Comparison of ENCODE assay signal across 6 cellular contexts in genomic region chr2:108672200-108672805, GRCh38. TPM values are rescaled to one million over a fixed set of nuclear protein-coding genes. Genes with fewer than 3 reads are reported as not detected.
DNase-seq lines count a peak whose midpoint lies in the region; ATAC-seq, FAIRE-seq and TF ChIP-seq lines count a peak whose summit lies in the region.
"Not testable (repeated sequence)": the region's sequence is repeated elsewhere in the genome, so short reads cannot be mapped to it uniquely, and the experiment has no call there.

No MANE protein-coding gene starts in this region.

- not testable (repeated sequence) for H3K4me1 ChIP-seq in RWPE2 (ENCODE audit: insufficient read depth, poor library complexity, severe bottlenecking); body of pancreas; right lobe of liver
- peaks cover 0 to 11% (median 0%) of the 10 kb centered on the region in 3 donors for H3K4me1 ChIP-seq in pancreas

- H3K27me3 ChIP-seq in RWPE2 (ENCODE audit: insufficient read depth, poor library complexity, severe bottlenecking); body of pancreas; right lobe of liver; pancreas: not testable (repeated sequence)

- TF ChIP-seq POLR2A in body of pancreas (IDR thresholded peaks at IDR 0.05); right lobe of liver (IDR thresholded peaks at IDR 0.05): not testable (repeated sequence)

- not testable (repeated sequence) for H3K9me3 ChIP-seq in RWPE2 (ENCODE audit: severe bottlenecking); body of pancreas; right lobe of liver; pancreas

- intact Hi-C loops in body of pancreas (cut with DNase I); left colon (cut with DNase I, micrococcal nuclease); right lobe of liver (cut with DNase I); pancreas (cut with DNase I): not testable (repeated sequence)

- not testable (repeated sequence) for FAIRE-seq in pancreas (lab: Jason Lieb, UNC)

- TF ChIP-seq CTCF in RWPE2 (IDR thresholded peaks at IDR 0.05; ENCODE audit: poor library complexity, severe bottlenecking); body of pancreas (IDR thresholded peaks at IDR 0.05); right lobe of liver (IDR thresholded peaks at IDR 0.05); pancreas (IDR thresholded peaks at IDR 0.05): not testable (repeated sequence)

- H3K4me3 ChIP-seq in RWPE2 (ENCODE audit: severe bottlenecking); body of pancreas; right lobe of liver; pancreas: not testable (repeated sequence)

- DNase-seq in RWPE2 (ENCODE audit: low spot score); body of pancreas; left colon; right lobe of liver; pancreas: not testable (repeated sequence)

- H3K36me3 ChIP-seq in RWPE2 (ENCODE audit: low read depth); body of pancreas (replicated peaks in 1 of 2; ENCODE audit: insufficient read depth in 1 of 2, low read depth in 2 of 2); right lobe of liver; pancreas: not testable (repeated sequence)

- ATAC-seq in GM18868 (IDR thresholded peaks at IDR 0.05; ENCODE audit: unreplicated experiment), result peak; percentile 55
- ATAC-seq in RWPE2 (ENCODE audit: low read depth), result peak; percentile 29; the same call in 2 of the 3 replicates
- ATAC-seq in body of pancreas, result peak; percentile 53
- ATAC-seq in left colon, result peak; percentile 71
- peak; percentile 56 to 81 (median 70) for ATAC-seq in right lobe of liver
- ATAC-seq in pancreas, result peak in 3 of 4 donors; percentile 56 to 76 (median 73)

- 75% methylated on average over 1 of the region's 6 CpGs; no CpG with 5 or more reads in 1 of the 2 donors for WGBS in body of pancreas, 2 donors
- 39% methylated on average over 2 of the region's 6 CpGs for WGBS in right lobe of liver (ENCODE audit: insufficient coverage, low coverage, low lambda C conversion rate, missing lambda C conversion rate)
- 64% methylated on average over 1 of the region's 6 CpGs; no CpG with 5 or more reads in 1 of the 2 donors for WGBS in pancreas, 2 donors

- not testable (repeated sequence) for H3K27ac ChIP-seq in RWPE2 (ENCODE audit: poor library complexity, severe bottlenecking); body of pancreas; right lobe of liver; pancreas

RNA-seq across cellular contexts. Expression of gene RANBP2, which starts 47.0 kb away (rescaled TPM):
- total RNA-seq in body of pancreas (10 to 100 TPM; 33.9 to 71.6 TPM), left colon (10 to 100 TPM; 55.8 to 59.9 TPM), right lobe of liver (10 to 100 TPM; 31.9 to 41.5 (median 36.1) TPM), pancreas (10 to 100 TPM; 37.8 to 53.5 (median 39.1) TPM)
- polyA plus RNA-seq in pancreas, result 10 to 100 TPM in 1 of 2 donors, 1 to 10 TPM in 1; 8.4 to 13.7 TPM
